ENCODE assay signal across 8 cellular contexts in the genomic region with DNA sequence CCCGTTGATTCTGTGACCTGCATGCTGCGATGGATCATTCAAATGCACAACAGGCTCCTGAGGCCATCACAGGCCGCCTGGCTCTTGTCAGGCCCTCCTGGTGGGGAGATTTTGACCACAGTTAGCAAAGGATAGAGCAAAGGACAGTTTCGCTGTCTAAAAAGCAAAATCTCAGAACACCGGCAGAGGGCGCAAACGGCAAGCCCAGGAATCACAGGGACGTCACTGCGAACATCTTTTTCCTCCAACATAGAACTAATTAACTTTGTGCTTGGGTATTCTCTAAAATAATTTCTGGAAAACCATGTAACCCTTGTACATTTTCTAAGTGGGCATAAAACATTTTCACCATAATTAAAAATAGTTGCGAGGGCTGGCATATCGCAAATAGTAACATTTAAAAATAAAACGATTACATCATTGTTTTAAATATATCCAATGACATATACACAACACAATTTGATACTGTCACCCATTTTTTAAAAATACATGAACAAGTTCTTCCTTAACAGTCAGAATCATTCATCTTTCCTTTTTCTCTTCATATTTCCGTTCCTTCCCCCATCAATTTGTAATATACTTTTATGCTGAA. TPM values are rescaled to one million over a fixed set of nuclear protein-coding genes. Genes with fewer than 3 reads are reported as not detected.
DNase-seq lines count a peak whose midpoint lies in the region; ATAC-seq and TF ChIP-seq lines count a peak whose summit lies in the region.

No MANE protein-coding gene starts in this region.

- H3K4me3 ChIP-seq in kidney epithelial cell (ENCODE audit: low read depth, low read length): no peak overlapping the region

- ATAC-seq in central memory CD8-positive, alpha-beta T cell (replicated peaks; ENCODE audit: extremely low read depth, poor library complexity, severe bottlenecking): no peak
- ATAC-seq in GM21390 (IDR thresholded peaks at IDR 0.05; ENCODE audit: unreplicated experiment): no peak

- peak overlapping the region; percentile 5 for H3K27ac Mint-ChIP-seq in central memory CD8-positive, alpha-beta T cell (ENCODE audit: low read depth)

- peaks cover 5% of the 10 kb centered on the region for H3K4me1 Mint-ChIP-seq in central memory CD8-positive, alpha-beta T cell

- H3K36me3 Mint-ChIP-seq in central memory CD8-positive, alpha-beta T cell (ENCODE audit: insufficient read depth): peaks cover 2% of the 10 kb centered on the region

- H3K9me3 Mint-ChIP-seq in central memory CD8-positive, alpha-beta T cell: no peaks in the 10 kb centered on the region

- DNase-seq in NCI-H2029 treated with DMSO at 0.1 percent for 48 hours (lab: John Stamatoyannopoulos, UW) (peak; percentile 8), NCI-H2029 (lab: John Stamatoyannopoulos, UW) (no peak), NCI-H2196 (lab: John Stamatoyannopoulos, UW; ENCODE audit: unreplicated experiment) (peak; percentile 30), kidney epithelial cell (ENCODE audit: low read depth) (no peak)
- peak; percentile 22 to 53 (median 38) for DNase-seq in activated CD4-positive, CD25-positive, alpha-beta regulatory T cell (lab: John Stamatoyannopoulos, UW)
- peak; percentile 38 to 50 for DNase-seq in central memory CD8-positive, alpha-beta T cell (ENCODE audit: low spot score in 2 of 2)
- peak; percentile 48 to 55 for DNase-seq in stimulated activated CD4-positive, alpha-beta T cell treated with anti-CD3 and anti-CD28 coated beads, Interleukin-1b, Interleukin-23, amount 100 ng/mL, for 4 hours (ENCODE audit: low read depth in 2 of 2)

- H3K27me3 Mint-ChIP-seq in central memory CD8-positive, alpha-beta T cell: no peaks in the 10 kb centered on the region

- peaks cover 7% of the 10 kb centered on the region for H3K27me3 ChIP-seq in kidney epithelial cell (ENCODE audit: control insufficient read depth, insufficient read depth, low read length)

- H3K4me3 Mint-ChIP-seq in central memory CD8-positive, alpha-beta T cell: no peak overlapping the region

- TF ChIP-seq CTCF in kidney epithelial cell (IDR thresholded peaks at IDR 0.05; ENCODE audit: insufficient read depth, low read length, poor library complexity, severe bottlenecking): peak; percentile 87

- no peaks in the 10 kb centered on the region for H3K36me3 ChIP-seq in kidney epithelial cell (ENCODE audit: control insufficient read depth, insufficient read depth, low read length)

RNA-seq across cellular contexts. Expression of a gene that starts 19.7 kb away (rescaled TPM):
- 1.0 and 3.9 TPM in 2 replicates for total RNA-seq in kidney epithelial cell

Comparison
In these comparisons a context has a peak if more than half of its experiments do, and no peak if none do; other contexts are left out.
1. DNase-seq: peak in NCI-H2029 treated with DMSO at 0.1 percent for 48 hours (single experiment), NCI-H2196 (single experiment), activated CD4-positive, CD25-positive, alpha-beta regulatory T cell (4 of 4), central memory CD8-positive, alpha-beta T cell (2 of 2) and stimulated activated CD4-positive, alpha-beta T cell treated with anti-CD3 and anti-CD28 coated beads, Interleukin-1b, Interleukin-23, amount 100 ng/mL, for 4 hours (2 of 2); none in NCI-H2029 (single experiment) and kidney epithelial cell (single experiment).